14 cellular contexts compared by ENCODE assay signal in the genomic region with DNA sequence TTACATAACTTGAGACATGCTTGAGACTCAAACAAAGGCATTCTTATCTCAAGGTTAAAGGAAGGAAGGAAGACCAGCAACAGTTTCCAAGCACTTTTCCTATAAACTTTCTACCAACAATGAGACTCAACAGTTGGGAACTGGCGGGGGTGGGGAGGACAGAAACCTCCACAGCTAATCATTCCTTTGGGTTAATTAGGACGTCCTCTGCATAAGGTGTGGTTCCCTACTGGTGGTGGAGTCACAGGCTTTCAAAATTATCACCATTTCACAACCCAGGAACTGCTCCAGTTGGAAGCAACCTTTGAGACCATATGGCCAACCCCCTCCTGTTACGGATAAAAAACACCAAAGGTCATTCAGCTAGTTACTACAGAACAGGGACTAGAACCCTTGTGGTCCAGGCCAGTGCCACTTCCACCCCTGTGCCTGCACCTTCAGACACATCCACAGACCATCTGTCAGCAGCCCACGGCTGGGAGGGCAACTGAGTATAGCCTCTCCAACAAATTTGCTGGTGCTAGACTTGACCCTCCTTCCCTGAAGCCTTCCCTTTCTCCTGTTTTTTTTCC. TPM values are rescaled to one million over a fixed set of nuclear protein-coding genes. Genes with fewer than 3 reads are reported as not detected.
DNase-seq lines count a peak whose midpoint lies in the region; ATAC-seq, FAIRE-seq and TF ChIP-seq lines count a peak whose summit lies in the region.
"Had no signal": no experiment of that assay in that cellular context is flagged by ENCODE, and none has a peak within 500 bp of the region (broad histone marks: within the 10 kb centered on the region; RNA-seq: fewer than 3 reads in every experiment).

No MANE protein-coding gene starts in this region.

- no peaks in the 10 kb centered on the region for H3K9me2 ChIP-seq in GM23248 (ENCODE audit: insufficient read depth)

- H3F3A ChIP-seq in GM23248 (ENCODE audit: insufficient read depth) = no peaks in the 10 kb centered on the region

- H3K4me1 ChIP-seq in HEK293 (ENCODE audit: control insufficient read depth, insufficient read depth, low read length) (peaks cover 7% of the 10 kb centered on the region), kidney (ENCODE audit: control insufficient read depth in 1 of 2, insufficient read depth in 1 of 2, low read depth in 1 of 2, low read length in 2 of 2) (peaks cover 8 to 10% of the 10 kb centered on the region in 2 donors), gastrocnemius medialis (peaks cover 11 to 37% of the 10 kb centered on the region in 2 donors), GM23248 (ENCODE audit: insufficient read depth) (no peaks in the 10 kb centered on the region)

- H3K9ac ChIP-seq in kidney (ENCODE audit: low read length in 2 of 2) = no peak overlapping the region
- no peak overlapping the region for H3K9ac ChIP-seq in GM23248

- H3K79me2 ChIP-seq in GM23248 (ENCODE audit: insufficient read depth) = no peaks in the 10 kb centered on the region

- no peaks in the 10 kb centered on the region for H3K27me3 ChIP-seq in gastrocnemius medialis
- H3K27me3 ChIP-seq in GM23248 (replicated peaks; ENCODE audit: insufficient read depth) = peaks cover 43% of the 10 kb centered on the region

- peaks cover under 1% of the 10 kb centered on the region for H3K36me3 Mint-ChIP-seq in activated CD4-positive, alpha-beta memory T cell treated with anti-CD3 and anti-CD28 coated beads, Interleukin-2, amount 10 ng/mL, durations not matched to agents 7 days and 5 days (ENCODE audit: low read depth)

- no peaks in the 10 kb centered on the region for H3K4me1 Mint-ChIP-seq in activated CD4-positive, alpha-beta memory T cell treated with anti-CD3 and anti-CD28 coated beads, Interleukin-2, amount 10 ng/mL, durations not matched to agents 7 days and 5 days
- H3K4me1 Mint-ChIP-seq: naive thymus-derived CD4-positive, alpha-beta T cell had no signal

- TF ChIP-seq POLR2A in gastrocnemius medialis (IDR thresholded peaks at IDR 0.05) = no peak

- DNase-seq in cerebellum (ENCODE audit: low spot score) (peak; percentile 48), kidney (no peak), gastrocnemius medialis (peak in 1 of 2 donors; percentile 19), NCI-H526 treated with DMSO at 0.1 percent for 48 hours (lab: John Stamatoyannopoulos, UW) (no peak), UCSD-AML1 (lab: John Stamatoyannopoulos, UW; ENCODE audit: unreplicated experiment) (no peak), GM23248 (no peak)
- DNase-seq in activated CD4-positive, alpha-beta memory T cell treated with anti-CD3 and anti-CD28 coated beads, Interleukin-2, amount 10 ng/mL, durations not matched to agents 7 days and 5 days = no peak
- DNase-seq: effector memory CD4-positive, alpha-beta T cell; naive thymus-derived CD4-positive, alpha-beta T cell; NCI-H1092 treated with DMSO at 0.1 percent for 48 hours; NCI-H510A treated with DMSO at 0.1 percent for 48 hours; RPMI8226; T-helper 9 cell had no signal

- H3K9me3 ChIP-seq in HEK293 (ENCODE audit: control insufficient read depth, insufficient read depth, low read depth, low read length) = no peaks in the 10 kb centered on the region
- H3K9me3 ChIP-seq in kidney (ENCODE audit: control insufficient read depth in 1 of 2, low read length in 2 of 2) = no peaks in the 10 kb centered on the region
- H3K9me3 ChIP-seq in gastrocnemius medialis = no peaks in the 10 kb centered on the region
- no peaks in the 10 kb centered on the region for H3K9me3 ChIP-seq in GM23248 (ENCODE audit: low read depth)

- TF ChIP-seq CTCF in HEK293 (tag by site-specific recombination; IDR thresholded peaks at IDR 0.05) (no peak), kidney (IDR thresholded peaks at IDR 0.05; ENCODE audit: borderline replicate concordance, extremely low read depth, insufficient read depth) (no peak), gastrocnemius medialis (IDR thresholded peaks at IDR 0.05 in 4 of 5, conservative IDR thresholded peaks at IDR 0.05 in 1 of 5) (no peak)

- no peak overlapping the region for H3K4me3 Mint-ChIP-seq in activated CD4-positive, alpha-beta memory T cell treated with anti-CD3 and anti-CD28 coated beads, Interleukin-2, amount 10 ng/mL, durations not matched to agents 7 days and 5 days
- H3K4me3 Mint-ChIP-seq: naive thymus-derived CD4-positive, alpha-beta T cell had no signal

- H3K27me3 Mint-ChIP-seq in activated CD4-positive, alpha-beta memory T cell treated with anti-CD3 and anti-CD28 coated beads, Interleukin-2, amount 10 ng/mL, durations not matched to agents 7 days and 5 days = peaks cover 4% of the 10 kb centered on the region

- WGBS in GM23248 (ENCODE audit: low coverage in 1 of 2, low lambda C conversion rate in 2 of 2, missing lambda C conversion rate in 2 of 2), 2 experiments = 33 to 42% methylated on average over 4 of the region's 4 CpGs

- in situ Hi-C loops in gastrocnemius medialis (cut with MboI; ENCODE audit: low sequenced_read_pairs in 4 of 4) = no loop called here
- in situ Hi-C loops in GM23248 (cut with MboI) = no loop called here

- H3K4me3 ChIP-seq in HEK293 (ENCODE audit: low read depth, low read length) = no peak overlapping the region
- no peak overlapping the region for H3K4me3 ChIP-seq in kidney (ENCODE audit: low read length in 2 of 2)
- H3K4me3 ChIP-seq in gastrocnemius medialis = no peak overlapping the region
- no peak overlapping the region for H3K4me3 ChIP-seq in GM23248

- no peaks in the 10 kb centered on the region for H3K36me3 ChIP-seq in HEK293 (ENCODE audit: control insufficient read depth in 2 of 2, insufficient read depth in 1 of 2, low read length in 2 of 2)
- H3K36me3 ChIP-seq in kidney (ENCODE audit: control insufficient read depth in 1 of 2, insufficient read depth in 2 of 2, low read length in 2 of 2) = no peaks in the 10 kb centered on the region
- H3K36me3 ChIP-seq in gastrocnemius medialis = no peaks in the 10 kb centered on the region
- no peaks in the 10 kb centered on the region for H3K36me3 ChIP-seq in GM23248 (ENCODE audit: low read depth)

- H3K9me3 Mint-ChIP-seq in activated CD4-positive, alpha-beta memory T cell treated with anti-CD3 and anti-CD28 coated beads, Interleukin-2, amount 10 ng/mL, durations not matched to agents 7 days and 5 days = peaks cover 4% of the 10 kb centered on the region

- peak; percentile 47 to 59 for ATAC-seq in gastrocnemius medialis
- ATAC-seq: naive thymus-derived CD4-positive, alpha-beta T cell had no signal

- FAIRE-seq in kidney (lab: Jason Lieb, UNC) = no peak

- H2AFZ ChIP-seq in GM23248 = no peak overlapping the region

- H3K27ac ChIP-seq in HEK293 (ENCODE audit: extremely low read depth, low read depth, low read length) (peak overlapping the region; percentile 1; the same call in 1 of the 2 replicates), kidney (ENCODE audit: low read depth in 2 of 2, low read length in 2 of 2) (peak overlapping the region; percentile 14 to 26), gastrocnemius medialis (peak overlapping the region; percentile 45 to 60 (median 58)), GM23248 (no peak overlapping the region)

- H4K20me1 ChIP-seq in GM23248 (ENCODE audit: insufficient read depth) = no peaks in the 10 kb centered on the region

- POLR2A ChIA-PET in HEK293 (lab: Yijun Ruan, JAX) = no interaction called here
- POLR2A ChIA-PET in activated CD4-positive, alpha-beta memory T cell treated with anti-CD3 and anti-CD28 coated beads, Interleukin-2, amount 10 ng/mL, durations not matched to agents 7 days and 5 days (lab: Charles Lee) = no interaction called here

- CTCF ChIA-PET in HEK293 (lab: Yijun Ruan, JAX) = no interaction called here
- CTCF ChIA-PET in activated CD4-positive, alpha-beta memory T cell treated with anti-CD3 and anti-CD28 coated beads, Interleukin-2, amount 10 ng/mL, durations not matched to agents 7 days and 5 days (lab: Charles Lee) = no interaction called here

- H3K4me2 ChIP-seq in GM23248 (ENCODE audit: unreplicated experiment) = no peak overlapping the region

- intact Hi-C loops in kidney (cut with DNase I) (no loop called here), gastrocnemius medialis (cut with DNase I; ENCODE audit: low total_unique reads) (no loop called here)

- no peak overlapping the region for H3K27ac Mint-ChIP-seq in activated CD4-positive, alpha-beta memory T cell treated with anti-CD3 and anti-CD28 coated beads, Interleukin-2, amount 10 ng/mL, durations not matched to agents 7 days and 5 days
- H3K27ac Mint-ChIP-seq: naive thymus-derived CD4-positive, alpha-beta T cell had no signal

TF ChIP-seq in HEK293, 187 proteins besides CTCF, POLR2A, EP300 and RAD21 (continues in another document):
- TF ChIP-seq SCRT2 (tag by site-specific recombination; IDR thresholded peaks at IDR 0.05) = 0 out of 2 replicates have a peak, but pooled peaks have one; percentile 52
- TF ChIP-seq ZNF624 (tag by site-specific recombination; IDR thresholded peaks at IDR 0.05) = no peak

RNA-seq across cellular contexts. Expression of a gene that starts 30.1 kb away (rescaled TPM):
- 88.8 TPM for total RNA-seq in cerebellum
- 52.1 TPM for total RNA-seq in kidney
- polyA plus RNA-seq in kidney (ENCODE audit: insufficient read depth, low read depth, low replicate concordance) = 22.0 TPM
- total RNA-seq in gastrocnemius medialis = 100 to 1,000 TPM in 2 of 4 donors, 10 to 100 TPM in 2; 60.1 to 130 (median 108) TPM
- 10 to 100 TPM; 47.9 to 51.9 TPM for total RNA-seq in activated CD4-positive, alpha-beta memory T cell treated with anti-CD3 and anti-CD28 coated beads, Interleukin-2, amount 10 ng/mL, durations not matched to agents 7 days and 5 days
- 29.3 and 38.3 TPM in 2 replicates for total RNA-seq in GM23248 (2014; rRNA removed; shearing (Covaris generic))
- polyA plus RNA-seq in GM23248 (2016; fragmentation: Nextera tagmentation; extraction: Ambion mirVana) = 11.1 and 12.8 TPM in 2 replicates
